8 cellular contexts compared by ENCODE assay signal in the genomic region with DNA sequence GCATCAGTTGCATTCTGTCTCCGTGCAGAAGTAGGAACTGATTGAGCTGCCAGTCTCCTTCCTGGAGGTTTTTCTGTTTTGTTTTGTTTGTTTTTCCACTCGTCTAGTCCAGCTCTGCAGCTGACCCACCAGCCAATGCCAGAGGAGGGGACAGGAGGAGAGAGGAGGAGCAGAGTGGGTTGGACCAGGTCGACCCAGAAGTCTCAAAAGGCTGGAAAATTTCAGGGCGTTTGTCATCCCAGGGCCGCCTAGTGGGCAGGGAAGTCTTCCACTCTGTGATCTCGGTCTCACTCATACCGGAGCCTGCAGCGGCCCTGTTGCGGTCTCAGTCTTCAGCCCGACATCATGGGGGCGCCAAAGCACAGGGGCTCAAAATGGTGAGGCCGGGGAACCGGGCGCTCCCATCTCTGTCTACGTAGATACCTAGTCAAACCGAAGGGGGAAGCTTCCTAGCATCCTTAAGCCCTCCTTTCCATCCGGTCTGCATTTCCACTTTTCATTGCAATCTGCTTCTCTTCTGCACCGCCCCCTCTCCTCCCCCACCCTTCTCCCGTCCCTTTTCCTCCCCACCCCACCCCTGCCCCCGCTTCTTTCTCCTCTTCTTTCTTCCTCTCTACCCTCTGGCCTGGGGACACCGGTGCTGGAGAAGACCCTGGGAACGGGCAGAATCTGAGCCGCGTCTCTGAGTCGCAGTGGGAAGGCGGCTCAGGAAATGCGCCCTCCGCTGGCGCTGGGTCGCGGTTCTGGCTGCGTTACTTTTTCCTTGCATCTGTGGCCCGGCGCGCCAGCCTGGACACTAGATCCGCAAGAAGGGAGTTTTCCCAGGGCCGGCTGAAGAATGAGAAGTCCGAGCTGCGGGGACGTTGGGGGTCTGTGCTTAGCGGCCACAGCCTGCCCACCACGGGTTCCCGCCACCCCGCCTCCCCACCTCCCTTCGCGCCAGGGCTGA. TPM values are rescaled to one million over a fixed set of nuclear protein-coding genes. Genes with fewer than 3 reads are reported as not detected.
DNase-seq lines count a peak whose midpoint lies in the region; ATAC-seq, FAIRE-seq and TF ChIP-seq lines count a peak whose summit lies in the region.

No MANE protein-coding gene starts in this region.

- under 1% methylated on average over 20 of the region's 46 CpGs for WGBS in K562 (ENCODE audit: insufficient coverage, low coverage, missing lambda C conversion rate)
- 1 to 2% methylated on average over 26 to 35 of the region's 46 CpGs for WGBS in mesodermal cell (ENCODE audit: insufficient coverage in 2 of 2), 2 experiments

- peaks cover 10% of the 10 kb centered on the region; the same call in 1 of the 2 replicates for H3K4me1 ChIP-seq in MM.1S (ENCODE audit: low read length)
- peaks cover 0 to 16% of the 10 kb centered on the region in 2 experiments; a peak in 2 of 5 replicates for H3K4me1 ChIP-seq in K562 (replicated peaks in 1 of 2; ENCODE audit: control insufficient read depth in 2 of 2, insufficient read depth in 2 of 2, low read length in 2 of 2)
- peaks cover 47% of the 10 kb centered on the region for H3K4me1 ChIP-seq in mesodermal cell (ENCODE audit: control insufficient read depth, insufficient read depth, low read length, poor library complexity, severe bottlenecking)

- no peak overlapping the region for H3K27ac ChIP-seq in MM.1S (ENCODE audit: low read length)
- H3K27ac ChIP-seq in K562 (ENCODE audit: extremely low read depth, low read depth, low read length), result no peak overlapping the region
- H3K27ac ChIP-seq in mesodermal cell (ENCODE audit: low read depth, low read length, severe bottlenecking), result no peak overlapping the region

- in situ Hi-C loops in K562 (cut with MboI), result no loop called here

- no peaks in the 10 kb centered on the region for H3K9me2 ChIP-seq in MM.1S (replicated peaks; ENCODE audit: insufficient read depth, low read length)

- H3K36me3 ChIP-seq in MM.1S (replicated peaks; ENCODE audit: insufficient read depth, low read length) (no peaks in the 10 kb centered on the region), K562 (ENCODE audit: control insufficient read depth, insufficient read depth, low read length) (no peaks in the 10 kb centered on the region), mesodermal cell (ENCODE audit: control insufficient read depth, insufficient read depth, low read length) (no peaks in the 10 kb centered on the region)

- H4K20me1 ChIP-seq in MM.1S (ENCODE audit: insufficient read depth, low read length) (0 out of 2 replicates have a peak, but pooled peaks cover 5% of the 10 kb centered on the region), K562 (replicated peaks; ENCODE audit: control insufficient read depth, insufficient read depth, low read length) (peaks cover 8% of the 10 kb centered on the region; the same call in 1 of the 2 replicates)

- intact Hi-C loops in K562 (cut with micrococcal nuclease), result loop anchor here (5.0 kb wide), 1 partner anchor 167 kb away; no protein-coding TSS in a partner anchor

- H3K27me3 ChIP-seq in MM.1S (replicated peaks; ENCODE audit: insufficient read depth, low read length), result peaks cover 94% of the 10 kb centered on the region
- peaks cover 12 to 46% of the 10 kb centered on the region in 2 experiments for H3K27me3 ChIP-seq in K562 (ENCODE audit: control insufficient read depth in 2 of 2, insufficient read depth in 2 of 2, low read length in 2 of 2)

- peak; percentile 92 for ATAC-seq in K562

- peak; percentile 45 for DNase-seq in activated CD4-positive, alpha-beta T cell treated with anti-CD3 and anti-CD28 coated beads for 48 hours
- DNase-seq in activated CD4-positive, alpha-beta T cell treated with anti-CD3 and anti-CD28 coated beads, Interleukin-2, amount 50 U/mL, for 1 hour, result no peak
- DNase-seq in MM.1S (no peak), K562 (ENCODE audit: extremely low read depth in 1 of 4, low spot score in 3 of 4) (peak; percentile 45 to 57 (median 51)), T1000 (lab: John Stamatoyannopoulos, UW) (no peak), GM19238 (ENCODE audit: insufficient read length, low spot score) (no peak)
- no peak for DNase-seq in central memory CD4-positive, alpha-beta T cell

- H3K79me2 ChIP-seq in MM.1S (ENCODE audit: low read length) (no peaks in the 10 kb centered on the region), K562 (ENCODE audit: control insufficient read depth, insufficient read depth, low read length) (no peaks in the 10 kb centered on the region)

- peak in 1 of 2 experiments; percentile 36; a peak in 2 of 4 replicates for TF ChIP-seq RAD21 in K562 (CRISPR knock-in tag; conservative IDR thresholded peaks at IDR 0.05 in 1 of 2, IDR thresholded peaks at IDR 0.05 in 1 of 2)

- TF ChIP-seq POLR2A in K562 (conservative IDR thresholded peaks at IDR 0.05), result no peak

- FAIRE-seq in K562 (lab: Jason Lieb, UNC), result no peak

- H2AFZ ChIP-seq in MM.1S (ENCODE audit: low read length) (no peak overlapping the region), K562 (ENCODE audit: low read depth, low read length) (no peak overlapping the region)

- TF ChIP-seq CTCF in MM.1S (IDR thresholded peaks at IDR 0.05; ENCODE audit: low read length), result 0 out of 2 replicates have a peak, but pooled peaks have one; percentile 3
- peak; percentile 45 to 71 (median 51); a peak in 4 of 6 replicates for TF ChIP-seq CTCF in K562 (IDR thresholded peaks at IDR 0.05 in 2 of 3, conservative IDR thresholded peaks at IDR 0.05 in 1 of 3; ENCODE audit: insufficient read depth in 2 of 3, low read depth in 1 of 3, low read length in 3 of 3)

- H3K9ac ChIP-seq in MM.1S (ENCODE audit: low read length) (no peak overlapping the region), K562 (ENCODE audit: insufficient read depth in 1 of 2, low read depth in 2 of 2, low read length in 2 of 2) (no peak overlapping the region)

- TF ChIP-seq EP300 in K562 (IDR thresholded peaks at IDR 0.05; ENCODE audit: low read length), result no peak

- H3F3A ChIP-seq in MM.1S (ENCODE audit: insufficient read depth, low read length), result no peaks in the 10 kb centered on the region

- CTCF ChIA-PET in K562 (lab: Yijun Ruan, JAX; ENCODE audit: low intra/inter-chr PET ratio), result interaction anchor here (0.6 to 0.7 kb wide), 2 partner anchors 14 to 99 kb away, joined by 3 read pairs; no protein-coding TSS in a partner anchor

- H3K4me2 ChIP-seq in MM.1S (ENCODE audit: low read depth, low read length), result no peak overlapping the region
- H3K4me2 ChIP-seq in K562 (ENCODE audit: insufficient read depth, low read length), result no peak overlapping the region

- no peak overlapping the region for H3K4me3 ChIP-seq in MM.1S (ENCODE audit: low read length)
- no peak overlapping the region for H3K4me3 ChIP-seq in K562
- peak overlapping the region; percentile 16 for H3K4me3 ChIP-seq in mesodermal cell (ENCODE audit: extremely low read depth, insufficient read depth, low read length, poor library complexity, severe bottlenecking)

- H3K9me3 ChIP-seq in MM.1S (replicated peaks; ENCODE audit: insufficient read depth, low read length) (no peaks in the 10 kb centered on the region), K562 (replicated peaks; ENCODE audit: control insufficient read depth, insufficient read depth, low read depth, low read length) (no peaks in the 10 kb centered on the region), mesodermal cell (ENCODE audit: control insufficient read depth, low read length) (no peaks in the 10 kb centered on the region)

- POLR2A ChIA-PET in K562 (lab: Yijun Ruan, JAX), result no interaction called here

- no TSS peak for BruUV-seq in K562 (replicated peaks; lab: Mats Ljungman, UMichigan)

- H3K9me1 ChIP-seq in K562 (ENCODE audit: control insufficient read depth, insufficient read depth, low read length), result no peaks in the 10 kb centered on the region

TF ChIP-seq in K562, 482 proteins besides CTCF, POLR2A, EP300 and RAD21 (continues in another document):
- TF ChIP-seq FOXM1 (IDR thresholded peaks at IDR 0.05; ENCODE audit: low read depth) (no peak), FOXM1 (CRISPR knock-in tag; IDR thresholded peaks at IDR 0.05; ENCODE audit: low read depth) (no peak), TCFL5 (CRISPR knock-in tag; conservative IDR thresholded peaks at IDR 0.05) (no peak), CBX3 (IDR thresholded peaks at IDR 0.05; ENCODE audit: borderline replicate concordance in 1 of 2, low read length in 2 of 2) (no peak), LARP7 (IDR thresholded peaks at IDR 0.05) (no peak), ARID2 (IDR thresholded peaks at IDR 0.05) (no peak), TAF7 (tag; IDR thresholded peaks at IDR 0.05) (no peak), CSDE1 (IDR thresholded peaks at IDR 0.05) (no peak), TAF1 (IDR thresholded peaks at IDR 0.05; ENCODE audit: control insufficient read depth, extremely low read depth, insufficient read depth, low read length, severe bottlenecking) (no peak), ZNF785 (CRISPR knock-in tag; IDR thresholded peaks at IDR 0.05) (no peak), SMC3 (conservative IDR thresholded peaks at IDR 0.05; ENCODE audit: insufficient read depth, low read depth, low read length) (peak; percentile 18; the same call in 1 of the 2 replicates)

RNA-seq across cellular contexts. Expression of a gene that starts 16.2 kb away (rescaled TPM):
- not detected in 2 replicates for total RNA-seq in K562 (2011; cell fraction: chromatin; rRNA removed; ENCODE audit: low replicate concordance)
- total RNA-seq in K562 (2011; cell fraction: nucleolus; rRNA removed), result not detected in 2 replicates
- total RNA-seq in K562 (2011; cell fraction: nucleoplasm; rRNA removed), result not detected in 2 replicates
- total RNA-seq in K562 (2014; rRNA removed) (not detected in 2 replicates), K562 (2014; rRNA removed; fragmentation: Illumina TruSeq; extraction: Trizol) (not detected in 2 replicates), K562 (2015; rRNA removed; fragmentation: Illumina TruSeq; extraction: Trizol) (not detected in 2 replicates), K562 (2021) (not detected in 2 replicates)
- polyA plus RNA-seq in K562 (2011; rRNA removed) (not detected in 2 replicates), K562 (2014; fragmentation: Illumina TruSeq; extraction: Trizol) (not detected in 2 replicates), K562 (2014; fragmentation: Nextera tagmentation; extraction: Ambion mirVana) (not detected), K562 (2014; rRNA removed) (not detected in 2 replicates)
- polyA plus RNA-seq in K562 (2011; cell fraction: cytosol; rRNA removed), result not detected in 2 replicates
- not detected in 2 replicates for polyA plus RNA-seq in K562 (2011; cell fraction: nucleus; rRNA removed)
- polyA plus RNA-seq in K562 (2012), result not detected in 2 replicates
- not detected in 2 replicates for polyA minus RNA-seq in K562 (2011; rRNA and poly(A)+ RNA removed)
- not detected in 2 replicates for polyA minus RNA-seq in K562 (2011; cell fraction: cytosol; rRNA and poly(A)+ RNA removed)
- polyA minus RNA-seq in K562 (2011; cell fraction: nucleus; rRNA and poly(A)+ RNA removed), result not detected in 2 replicates
- polyA plus RNA-seq in mesodermal cell (2013, experiment 1 of 2), result 1.7 TPM
- 1.0 TPM for polyA plus RNA-seq in mesodermal cell (2013, experiment 2 of 2)

Comparison
In these comparisons a context has a peak if more than half of its experiments do, and no peak if none do; other contexts are left out.
1. DNase-seq: peak in activated CD4-positive, alpha-beta T cell treated with anti-CD3 and anti-CD28 coated beads for 48 hours (single experiment) and K562 (4 of 4); none in activated CD4-positive, alpha-beta T cell treated with anti-CD3 and anti-CD28 coated beads, Interleukin-2, amount 50 U/mL, for 1 hour (single experiment), MM.1S (single experiment), central memory CD4-positive, alpha-beta T cell (single experiment), T1000 (single experiment) and GM19238 (single experiment).